1 cellular context compared by ENCODE assay signal in genomic region chr9:859251-859650, GRCh38.
TF ChIP-seq lines count a peak whose summit lies in the region.

No MANE protein-coding gene starts in this region.

TF ChIP-seq in GM23338, 12 proteins besides CTCF, POLR2A, EP300 and RAD21 (continued from another document):
- no peak for TF ChIP-seq REST (IDR thresholded peaks at IDR 0.05; ENCODE audit: unreplicated experiment)
- no peak for TF ChIP-seq STAT1 (IDR thresholded peaks at IDR 0.05; ENCODE audit: unreplicated experiment)
